In the genomic region with DNA sequence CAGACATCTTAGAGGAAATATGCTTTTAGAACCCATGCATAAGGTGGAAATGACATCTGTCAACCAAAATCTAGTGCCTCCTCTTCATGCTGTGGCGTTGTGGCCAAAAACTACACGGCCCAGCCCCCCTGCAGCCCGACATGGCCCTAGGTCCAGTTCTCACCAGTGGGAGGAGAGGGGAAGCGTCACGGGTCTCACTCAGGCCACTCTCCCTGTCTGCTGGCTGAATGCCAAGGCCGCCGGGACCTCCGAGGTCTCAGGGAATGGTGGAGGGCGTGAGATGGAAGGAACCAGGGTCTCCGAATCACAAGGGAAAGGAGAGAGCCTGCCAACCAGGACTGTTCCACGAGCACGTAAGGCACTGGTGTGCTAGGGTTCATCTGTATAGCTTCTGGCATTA, we compare ENCODE assay signal across 22 cellular contexts.
DNase-seq lines count a peak whose midpoint lies in the region; ATAC-seq, FAIRE-seq and TF ChIP-seq lines count a peak whose summit lies in the region.
"Had no signal": no experiment of that assay in that cellular context is flagged by ENCODE, and none has a peak within 500 bp of the region (broad histone marks: within the 10 kb centered on the region; RNA-seq: fewer than 3 reads in every experiment).

No MANE protein-coding gene starts in this region.

- DNase-seq in Right ventricle myocardium superior (peak; percentile 57), right atrium auricular region (ENCODE audit: low spot score) (no peak), coronary artery (ENCODE audit: low spot score) (no peak), HepG2 (ENCODE audit: low spot score) (no peak), cerebellar nuclear complex (lab: John Stamatoyannopoulos, UW) (no peak), NCI-H1048 (lab: John Stamatoyannopoulos, UW) (no peak), NCI-H524 (lab: John Stamatoyannopoulos, UW) (no peak)
- DNase-seq: activated CD4-positive, alpha-beta T cell treated with anti-CD3 and anti-CD28 coated beads, Interleukin-2, amount 50 U/mL, for 1 hour; activated naive CD4-positive, alpha-beta T cell treated with anti-CD3 and anti-CD28 coated beads for 36 hours; anterior cingulate cortex; central memory CD4-positive, alpha-beta T cell; DMS79 treated with DMSO at 0.1 percent for 48 hours; immature natural killer cell; NCI-H187; NCI-H2171 treated with DMSO at 0.1 percent for 48 hours; NCI-H69; transverse colon had no signal

- intact Hi-C loops in Right ventricle myocardium superior (cut with DNase I) (no loop called here), HepG2 (cut with micrococcal nuclease; ENCODE audit: unreplicated experiment) (no loop called here)

- no peak overlapping the region for H3K9ac ChIP-seq in HepG2 (ENCODE audit: insufficient read depth, low read depth, low read length)

- in situ Hi-C loops in HepG2 (cut with HindIII; ENCODE audit: extremely low pct_ligation_motif_present, low pct_unique_long_range_greater_than_20kb): no loop called here

- POLR2A ChIA-PET in HepG2 (lab: Yijun Ruan, JAX): no interaction called here

- TF ChIP-seq CTCF in right atrium auricular region (IDR thresholded peaks at IDR 0.05) (no peak), coronary artery (IDR thresholded peaks at IDR 0.05) (no peak), HepG2 (CRISPR knock-in tag; IDR thresholded peaks at IDR 0.05) (no peak)

- 75% methylated on average over 12 of the region's 12 CpGs for WGBS in HepG2 (ENCODE audit: low lambda C conversion rate)

- TF ChIP-seq POLR2A in HepG2 (IDR thresholded peaks at IDR 0.05; ENCODE audit: insufficient read depth in 1 of 2, low read depth in 2 of 2, low read length in 2 of 2): no peak

- FAIRE-seq in HepG2 (lab: Jason Lieb, UNC): no peak
- FAIRE-seq: A549, H54, HTR-8/SVneo had no signal

- H3K36me3 ChIP-seq in right atrium auricular region (no peaks in the 10 kb centered on the region), HepG2 (replicated peaks in 1 of 2; ENCODE audit: control insufficient read depth in 1 of 2, insufficient read depth in 2 of 2, low read length in 2 of 2) (no peaks in the 10 kb centered on the region)
- H3K36me3 ChIP-seq: transverse colon had no signal

- peak overlapping the region; percentile 66; the same call in 1 of the 2 replicates for H3K4me2 ChIP-seq in HepG2 (ENCODE audit: low read depth, low read length)

- CTCF ChIA-PET in HepG2 (lab: Yijun Ruan, JAX; ENCODE audit: low intra/inter-chr PET ratio, low total read pairs): no interaction called here

- H3K27ac ChIP-seq in right atrium auricular region (no peak overlapping the region), coronary artery (no peak overlapping the region), HepG2 (ENCODE audit: extremely low read length, insufficient read depth, low read length) (no peak overlapping the region)
- H3K27ac ChIP-seq: epithelial cell of prostate, transverse colon had no signal

- no peak overlapping the region for H2AFZ ChIP-seq in HepG2 (ENCODE audit: low read length)

- no peaks in the 10 kb centered on the region for H3K79me2 ChIP-seq in HepG2 (ENCODE audit: insufficient read depth, low read length)

- H4K20me1 ChIP-seq in HepG2 (ENCODE audit: insufficient read depth, low read length): no peaks in the 10 kb centered on the region

- H3K27me3 ChIP-seq in right atrium auricular region (no peaks in the 10 kb centered on the region), HepG2 (ENCODE audit: control insufficient read depth in 1 of 2, insufficient read depth in 2 of 2, low read length in 2 of 2) (no peaks in the 10 kb centered on the region)
- H3K27me3 ChIP-seq: transverse colon had no signal

- ATAC-seq in Right ventricle myocardium superior (ENCODE audit: poor library complexity) (peak; percentile 38), HepG2 (peak; percentile 31), GM21737 (IDR thresholded peaks at IDR 0.05; ENCODE audit: unreplicated experiment) (no peak)
- ATAC-seq: A549 had no signal

- H3K4me3 ChIP-seq in right atrium auricular region (no peak overlapping the region), coronary artery (peak overlapping the region; percentile 28), HepG2 (replicated peaks in 1 of 3; ENCODE audit: insufficient read depth in 1 of 3, low read depth in 2 of 3, low read length in 3 of 3) (no peak overlapping the region)
- H3K4me3 ChIP-seq: A549, transverse colon had no signal

- H3K9me3 ChIP-seq in right atrium auricular region: no peaks in the 10 kb centered on the region
- H3K9me3 ChIP-seq in HepG2 (ENCODE audit: low read length): no peaks in the 10 kb centered on the region
- H3K9me3 ChIP-seq: A549, transverse colon had no signal

- TF ChIP-seq EP300 in HepG2 (IDR thresholded peaks at IDR 0.05; ENCODE audit: low read depth in 2 of 2, low read length in 2 of 2) (no peak), HepG2 (CRISPR knock-in tag; IDR thresholded peaks at IDR 0.05; ENCODE audit: borderline replicate concordance) (no peak)

- no peak for TF ChIP-seq RAD21 in HepG2 (CRISPR knock-in tag; IDR thresholded peaks at IDR 0.05)

- BruUV-seq in HepG2 (replicated peaks; lab: Mats Ljungman, UMichigan): no TSS peak

- H3K4me1 ChIP-seq in right atrium auricular region (no peaks in the 10 kb centered on the region), HepG2 (ENCODE audit: insufficient read depth, low read length) (peaks cover 43% of the 10 kb centered on the region)

TF ChIP-seq in HepG2, 621 proteins besides CTCF, POLR2A, EP300 and RAD21 (continues in another document):
- TF ChIP-seq ZNF230 (CRISPR knock-in tag; IDR thresholded peaks at IDR 0.05): no peak
- TF ChIP-seq ZBTB33 (CRISPR knock-in tag; IDR thresholded peaks at IDR 0.05): 0 out of 2 replicates have a peak, but pooled peaks have one; percentile 10
- TF ChIP-seq, protein P1, sequence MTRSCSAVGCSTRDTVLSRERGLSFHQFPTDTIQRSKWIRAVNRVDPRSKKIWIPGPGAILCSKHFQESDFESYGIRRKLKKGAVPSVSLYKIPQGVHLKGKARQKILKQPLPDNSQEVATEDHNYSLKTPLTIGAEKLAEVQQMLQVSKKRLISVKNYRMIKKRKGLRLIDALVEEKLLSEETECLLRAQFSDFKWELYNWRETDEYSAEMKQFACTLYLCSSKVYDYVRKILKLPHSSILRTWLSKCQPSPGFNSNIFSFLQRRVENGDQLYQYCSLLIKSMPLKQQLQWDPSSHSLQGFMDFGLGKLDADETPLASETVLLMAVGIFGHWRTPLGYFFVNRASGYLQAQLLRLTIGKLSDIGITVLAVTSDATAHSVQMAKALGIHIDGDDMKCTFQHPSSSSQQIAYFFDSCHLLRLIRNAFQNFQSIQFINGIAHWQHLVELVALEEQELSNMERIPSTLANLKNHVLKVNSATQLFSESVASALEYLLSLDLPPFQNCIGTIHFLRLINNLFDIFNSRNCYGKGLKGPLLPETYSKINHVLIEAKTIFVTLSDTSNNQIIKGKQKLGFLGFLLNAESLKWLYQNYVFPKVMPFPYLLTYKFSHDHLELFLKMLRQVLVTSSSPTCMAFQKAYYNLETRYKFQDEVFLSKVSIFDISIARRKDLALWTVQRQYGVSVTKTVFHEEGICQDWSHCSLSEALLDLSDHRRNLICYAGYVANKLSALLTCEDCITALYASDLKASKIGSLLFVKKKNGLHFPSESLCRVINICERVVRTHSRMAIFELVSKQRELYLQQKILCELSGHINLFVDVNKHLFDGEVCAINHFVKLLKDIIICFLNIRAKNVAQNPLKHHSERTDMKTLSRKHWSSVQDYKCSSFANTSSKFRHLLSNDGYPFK (CRISPR knock-in tag; IDR thresholded peaks at IDR 0.05; ENCODE audit: borderline replicate concordance): 0 out of 2 replicates have a peak, but pooled peaks have one; percentile 10
- TF ChIP-seq, protein P2, sequence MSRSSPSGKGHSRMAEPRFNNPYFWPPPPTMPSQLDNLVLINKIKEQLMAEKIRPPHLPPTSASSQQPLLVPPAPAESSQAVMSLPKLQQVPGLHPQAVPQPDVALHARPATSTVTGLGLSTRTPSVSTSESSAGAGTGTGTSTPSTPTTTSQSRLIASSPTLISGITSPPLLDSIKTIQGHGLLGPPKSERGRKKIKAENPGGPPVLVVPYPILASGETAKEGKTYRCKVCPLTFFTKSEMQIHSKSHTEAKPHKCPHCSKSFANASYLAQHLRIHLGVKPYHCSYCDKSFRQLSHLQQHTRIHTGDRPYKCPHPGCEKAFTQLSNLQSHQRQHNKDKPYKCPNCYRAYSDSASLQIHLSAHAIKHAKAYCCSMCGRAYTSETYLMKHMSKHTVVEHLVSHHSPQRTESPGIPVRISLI (CRISPR knock-in tag; IDR thresholded peaks at IDR 0.05; ENCODE audit: borderline replicate concordance): no peak
- TF ChIP-seq ZHX1 (CRISPR knock-in tag; IDR thresholded peaks at IDR 0.05; ENCODE audit: low read depth): no peak
